15 cellular contexts compared by ENCODE assay signal in genomic region chr1:10682114-10682445, GRCh38.
DNase-seq lines count a peak whose midpoint lies in the region; ATAC-seq, FAIRE-seq and TF ChIP-seq lines count a peak whose summit lies in the region.
"Had no signal": no experiment of that assay in that cellular context is flagged by ENCODE, and none has a peak within 500 bp of the region (broad histone marks: within the 10 kb centered on the region; RNA-seq: fewer than 3 reads in every experiment).

No MANE protein-coding gene starts in this region.

- no TSS peak for BruUV-seq in HepG2 (replicated peaks; lab: Mats Ljungman, UMichigan)

- no peak for TF ChIP-seq CTCF in HepG2 (CRISPR knock-in tag; IDR thresholded peaks at IDR 0.05)
- no peak for TF ChIP-seq CTCF in right lobe of liver (IDR thresholded peaks at IDR 0.05)
- TF ChIP-seq CTCF in hepatocyte (IDR thresholded peaks at IDR 0.05; ENCODE audit: poor library complexity), result no peak
- no peak for TF ChIP-seq CTCF in progenitor cell of endocrine pancreas (IDR thresholded peaks at IDR 0.05; ENCODE audit: unreplicated experiment)
- no peak for TF ChIP-seq CTCF in GM13976 (IDR thresholded peaks at IDR 0.05; ENCODE audit: borderline replicate concordance, control extremely low read depth, extremely low read depth, insufficient read depth, missing control alignments)

- H3K4me3 ChIP-seq in HepG2 (replicated peaks in 1 of 3; ENCODE audit: insufficient read depth in 1 of 3, low read depth in 2 of 3, low read length in 3 of 3) (peak overlapping the region; percentile 42 to 65 (median 53)), right lobe of liver (no peak overlapping the region), hepatocyte (no peak overlapping the region)
- H3K4me3 ChIP-seq: coronary artery had no signal

- H3K9me3 ChIP-seq in HepG2 (ENCODE audit: low read length), result no peaks in the 10 kb centered on the region
- no peaks in the 10 kb centered on the region for H3K9me3 ChIP-seq in right lobe of liver
- no peaks in the 10 kb centered on the region for H3K9me3 ChIP-seq in hepatocyte (ENCODE audit: low read depth)

- POLR2A ChIA-PET in HepG2 (lab: Yijun Ruan, JAX), result interaction anchor here (1.0 to 1.9 kb wide), 4 partner anchors 10 to 330 kb away, joined by 3 to 8 read pairs (median 3); partner anchors contain the start of gene TARDBP

- H3K9ac ChIP-seq in HepG2 (ENCODE audit: insufficient read depth, low read depth, low read length), result peak overlapping the region; percentile 55; the same call in 1 of the 2 replicates

- no peaks in the 10 kb centered on the region for H3K36me3 Mint-ChIP-seq in progenitor cell of endocrine pancreas (ENCODE audit: insufficient read depth)
- no peaks in the 10 kb centered on the region for H3K36me3 Mint-ChIP-seq in activated T-helper 1 cell treated with anti-CD3 and anti-CD28 coated beads, Interleukin-12 subunit alpha, Interleukin-12 subunit beta, Interleukin-2, Interleukin-4 antibody, amounts not matched to agents 30 ng/mL and 10 ng/mL and 1 ng/mL, durations not matched to agents 14 hours and 24 hours and 36 hours (ENCODE audit: low read depth)

- no peak overlapping the region for H3K4me3 Mint-ChIP-seq in progenitor cell of endocrine pancreas (ENCODE audit: low read depth)
- no peak overlapping the region for H3K4me3 Mint-ChIP-seq in activated T-helper 1 cell treated with anti-CD3 and anti-CD28 coated beads, Interleukin-12 subunit alpha, Interleukin-12 subunit beta, Interleukin-2, Interleukin-4 antibody, amounts not matched to agents 30 ng/mL and 10 ng/mL and 1 ng/mL, durations not matched to agents 14 hours and 24 hours and 36 hours

- FAIRE-seq in HepG2 (lab: Jason Lieb, UNC), result no peak

- no peaks in the 10 kb centered on the region for H3K27me3 ChIP-seq in HepG2 (ENCODE audit: control insufficient read depth in 1 of 2, insufficient read depth in 2 of 2, low read length in 2 of 2)
- no peaks in the 10 kb centered on the region for H3K27me3 ChIP-seq in right lobe of liver
- no peaks in the 10 kb centered on the region for H3K27me3 ChIP-seq in hepatocyte

- no peaks in the 10 kb centered on the region for H3K9me2 ChIP-seq in hepatocyte (replicated peaks; ENCODE audit: insufficient read depth)

- no peak for DNase-seq in HepG2 (ENCODE audit: low spot score)
- DNase-seq in right lobe of liver, result no peak
- DNase-seq in hepatocyte (ENCODE audit: low spot score), result no peak
- no peak for DNase-seq in progenitor cell of endocrine pancreas (ENCODE audit: low spot score, unreplicated experiment)
- no peak for DNase-seq in AG08396 (ENCODE audit: low spot score)
- no peak for DNase-seq in activated T-helper 1 cell treated with anti-CD3 and anti-CD28 coated beads, Interleukin-12 subunit alpha, Interleukin-12 subunit beta, Interleukin-2, Interleukin-4 antibody, amounts not matched to agents 30 ng/mL and 10 ng/mL and 1 ng/mL, durations not matched to agents 14 hours and 24 hours and 36 hours (ENCODE audit: low spot score)
- no peak for DNase-seq in HCEC 1CT
- no peak for DNase-seq in GM13976 (ENCODE audit: low spot score)
- DNase-seq: aorta, GF-D8, NCI-H446 treated with DMSO at 0.1 percent for 48 hours, SHP77 treated with DMSO at 0.1 percent for 48 hours, T-helper 2 cell had no signal

- peaks cover 31% of the 10 kb centered on the region for H3K27me3 Mint-ChIP-seq in progenitor cell of endocrine pancreas
- peaks cover 4% of the 10 kb centered on the region for H3K27me3 Mint-ChIP-seq in activated T-helper 1 cell treated with anti-CD3 and anti-CD28 coated beads, Interleukin-12 subunit alpha, Interleukin-12 subunit beta, Interleukin-2, Interleukin-4 antibody, amounts not matched to agents 30 ng/mL and 10 ng/mL and 1 ng/mL, durations not matched to agents 14 hours and 24 hours and 36 hours (ENCODE audit: insufficient read depth)

- CTCF ChIA-PET in HepG2 (lab: Yijun Ruan, JAX; ENCODE audit: low intra/inter-chr PET ratio, low total read pairs), result no interaction called here

- ATAC-seq in HepG2, result no peak
- ATAC-seq in right lobe of liver, result no peak
- ATAC-seq: activated CD4-positive, CD25-positive, alpha-beta regulatory T cell treated with anti-CD3 and anti-CD28 coated beads, Interleukin-2, amount 50 U/mL, for 24 hours had no signal

- H4K20me1 ChIP-seq in HepG2 (ENCODE audit: insufficient read depth, low read length) (no peaks in the 10 kb centered on the region), hepatocyte (ENCODE audit: insufficient read depth, poor library complexity, severe bottlenecking) (peaks cover 3% of the 10 kb centered on the region)

- H3K4me1 Mint-ChIP-seq in progenitor cell of endocrine pancreas (ENCODE audit: low read depth), result peaks cover 50% of the 10 kb centered on the region
- no peaks in the 10 kb centered on the region for H3K4me1 Mint-ChIP-seq in activated T-helper 1 cell treated with anti-CD3 and anti-CD28 coated beads, Interleukin-12 subunit alpha, Interleukin-12 subunit beta, Interleukin-2, Interleukin-4 antibody, amounts not matched to agents 30 ng/mL and 10 ng/mL and 1 ng/mL, durations not matched to agents 14 hours and 24 hours and 36 hours (ENCODE audit: low read depth)

- peak overlapping the region; percentile 70 for H3K27ac Mint-ChIP-seq in progenitor cell of endocrine pancreas
- no peak overlapping the region for H3K27ac Mint-ChIP-seq in activated T-helper 1 cell treated with anti-CD3 and anti-CD28 coated beads, Interleukin-12 subunit alpha, Interleukin-12 subunit beta, Interleukin-2, Interleukin-4 antibody, amounts not matched to agents 30 ng/mL and 10 ng/mL and 1 ng/mL, durations not matched to agents 14 hours and 24 hours and 36 hours

- H3K36me3 ChIP-seq in HepG2 (replicated peaks in 1 of 2; ENCODE audit: control insufficient read depth in 1 of 2, insufficient read depth in 2 of 2, low read length in 2 of 2) (no peaks in the 10 kb centered on the region), right lobe of liver (no peaks in the 10 kb centered on the region), hepatocyte (replicated peaks; ENCODE audit: insufficient read depth, low read depth) (no peaks in the 10 kb centered on the region)

- intact Hi-C loops in HepG2 (cut with micrococcal nuclease; ENCODE audit: unreplicated experiment), result no loop called here
- intact Hi-C loops in right lobe of liver (cut with DNase I), result no loop called here
- intact Hi-C loops in activated T-helper 1 cell treated with anti-CD3 and anti-CD28 coated beads, Interleukin-12 subunit alpha, Interleukin-12 subunit beta, Interleukin-2, Interleukin-4 antibody, amounts not matched to agents 30 ng/mL and 10 ng/mL and 1 ng/mL, durations not matched to agents 14 hours and 24 hours and 36 hours (cut with micrococcal nuclease), result no loop called here

- peaks cover 95% of the 10 kb centered on the region for H3K4me1 ChIP-seq in HepG2 (ENCODE audit: insufficient read depth, low read length)
- peaks cover 0 to 34% (median 13%) of the 10 kb centered on the region in 4 donors for H3K4me1 ChIP-seq in right lobe of liver
- peaks cover 65% of the 10 kb centered on the region for H3K4me1 ChIP-seq in hepatocyte (ENCODE audit: insufficient read depth)

- TF ChIP-seq POLR2A in HepG2 (IDR thresholded peaks at IDR 0.05; ENCODE audit: insufficient read depth in 1 of 2, low read depth in 2 of 2, low read length in 2 of 2) (no peak), right lobe of liver (IDR thresholded peaks at IDR 0.05) (no peak)

- H3K4me2 ChIP-seq in HepG2 (ENCODE audit: low read depth, low read length), result peak overlapping the region; percentile 86
- peak overlapping the region; percentile 42 for H3K4me2 ChIP-seq in hepatocyte

- in situ Hi-C loops in HepG2 (cut with HindIII; ENCODE audit: extremely low pct_ligation_motif_present, low pct_unique_long_range_greater_than_20kb), result no loop called here
- in situ Hi-C loops in GM13976 (cut with MboI; ENCODE audit: low sequenced_read_pairs, unreplicated experiment), result no loop called here

- H3K79me2 ChIP-seq in HepG2 (ENCODE audit: insufficient read depth, low read length) (no peaks in the 10 kb centered on the region), hepatocyte (peaks cover 24% of the 10 kb centered on the region)

- H2AFZ ChIP-seq in HepG2 (ENCODE audit: low read length) (no peak overlapping the region), hepatocyte (no peak overlapping the region)

- TF ChIP-seq EP300 in HepG2 (IDR thresholded peaks at IDR 0.05; ENCODE audit: low read depth in 2 of 2, low read length in 2 of 2) (no peak), HepG2 (CRISPR knock-in tag; IDR thresholded peaks at IDR 0.05; ENCODE audit: borderline replicate concordance) (no peak)

- no peaks in the 10 kb centered on the region for H3K9me3 Mint-ChIP-seq in progenitor cell of endocrine pancreas (ENCODE audit: low read depth)
- no peaks in the 10 kb centered on the region for H3K9me3 Mint-ChIP-seq in activated T-helper 1 cell treated with anti-CD3 and anti-CD28 coated beads, Interleukin-12 subunit alpha, Interleukin-12 subunit beta, Interleukin-2, Interleukin-4 antibody, amounts not matched to agents 30 ng/mL and 10 ng/mL and 1 ng/mL, durations not matched to agents 14 hours and 24 hours and 36 hours

- WGBS in HepG2 (ENCODE audit: low lambda C conversion rate), result 17% methylated on average over 9 of the region's 9 CpGs
- WGBS in right lobe of liver (ENCODE audit: insufficient coverage, low coverage, low lambda C conversion rate, missing lambda C conversion rate), result 73% methylated on average over 9 of the region's 9 CpGs
- whole genome bisulfite sequencing in hepatocyte (ENCODE audit: low lambda C conversion rate, missing lambda C conversion rate), result 72% methylated on average over 8 of the region's 9 CpGs

- H3K27ac ChIP-seq in HepG2 (ENCODE audit: extremely low read length, insufficient read depth, low read length) (peak overlapping the region; percentile 64), right lobe of liver (no peak overlapping the region), hepatocyte (peak overlapping the region; percentile 66)
- H3K27ac ChIP-seq: coronary artery had no signal

- TF ChIP-seq RAD21 in HepG2 (CRISPR knock-in tag; IDR thresholded peaks at IDR 0.05), result no peak

TF ChIP-seq in HepG2, 621 proteins besides CTCF, POLR2A, EP300 and RAD21:
- TF ChIP-seq MLX (CRISPR knock-in tag; IDR thresholded peaks at IDR 0.05) (no peak), ZSCAN25 (CRISPR knock-in tag; IDR thresholded peaks at IDR 0.05) (0 out of 2 replicates have a peak, but pooled peaks have one; percentile 44), ZNF883 (CRISPR knock-in tag; IDR thresholded peaks at IDR 0.05; ENCODE audit: not compliant biosample characterization) (no peak)

Comparison
In these comparisons a context has a peak if more than half of its experiments do, and no peak if none do; other contexts are left out.
1. H3K27ac ChIP-seq: peak in HepG2 (single experiment) and hepatocyte (single experiment); none in right lobe of liver (0 of 3).
2. H3K4me3 ChIP-seq: peak in HepG2 (3 of 3); none in right lobe of liver (0 of 3) and hepatocyte (single experiment).